Comparison of ENCODE assay signal across 17 cellular contexts in the genomic region with DNA sequence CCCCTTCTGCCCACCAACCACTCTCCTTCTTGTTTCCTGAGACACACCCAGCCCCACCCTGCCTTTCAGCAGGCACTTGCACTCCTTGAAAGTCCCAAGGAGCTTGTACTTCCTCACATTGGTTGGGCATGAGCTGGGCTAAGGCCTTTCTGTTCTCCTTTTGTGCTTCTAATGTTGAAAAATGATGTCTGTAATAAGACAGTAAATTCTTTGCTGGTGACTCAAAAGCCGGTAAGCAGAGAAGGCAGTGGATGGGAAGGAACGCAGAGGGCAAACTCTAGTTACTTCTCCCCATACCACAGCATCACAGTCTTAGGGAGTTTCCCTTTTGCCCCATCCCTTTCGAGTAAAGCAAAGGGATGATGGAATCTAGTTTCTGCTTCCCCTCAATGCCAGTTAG.
A peak's percentile ranks its signal among the peaks of the same experiment; 100 is the strongest.
DNase-seq lines count a peak whose midpoint lies in the region; ATAC-seq and TF ChIP-seq lines count a peak whose summit lies in the region.
"Had no signal": no experiment of that assay in that cellular context is flagged by ENCODE, and none has a peak within 500 bp of the region (broad histone marks: within the 10 kb centered on the region; RNA-seq: fewer than 3 reads in every experiment).

No MANE protein-coding gene starts in this region.

- H2BK5ac ChIP-seq in mesenchymal stem cell (ENCODE audit: low read depth, low read length, poor library complexity, severe bottlenecking): no peak overlapping the region

- no peak overlapping the region for H3K27ac Mint-ChIP-seq in central memory CD8-positive, alpha-beta T cell (ENCODE audit: low read depth)
- H3K27ac Mint-ChIP-seq: activated B cell treated with CpG ODN at 0.5 μM for 24 hours; activated naive CD8-positive, alpha-beta T cell treated with anti-CD3 and anti-CD28 coated beads, Interleukin-2, amount 50 U/mL, for 24 hours had no signal

- no peak overlapping the region for H2BK120ac ChIP-seq in mesenchymal stem cell (ENCODE audit: low read depth, low read length)

- no peak overlapping the region for H2AFZ ChIP-seq in mesenchymal stem cell (ENCODE audit: low read depth, low read length)

- H3K4ac ChIP-seq in mesenchymal stem cell (ENCODE audit: low read depth in 1 of 2, low read length in 2 of 2): no peak overlapping the region

- no peaks in the 10 kb centered on the region for H3K9me3 Mint-ChIP-seq in central memory CD8-positive, alpha-beta T cell
- H3K9me3 Mint-ChIP-seq: activated B cell treated with CpG ODN at 0.5 μM for 24 hours; activated naive CD8-positive, alpha-beta T cell treated with anti-CD3 and anti-CD28 coated beads, Interleukin-2, amount 50 U/mL, for 24 hours had no signal

- H3K4me2 ChIP-seq in mesenchymal stem cell (ENCODE audit: low read length, poor library complexity, severe bottlenecking): no peak overlapping the region

- intact Hi-C loops in adrenal gland (cut with DNase I): no loop called here

- H3K27me3 ChIP-seq in mesenchymal stem cell (ENCODE audit: control insufficient read depth in 1 of 2, insufficient read depth in 1 of 2, low read length in 2 of 2): peaks cover 0 to 26% of the 10 kb centered on the region in 2 experiments
- no peaks in the 10 kb centered on the region for H3K27me3 ChIP-seq in adrenal gland
- H3K27me3 ChIP-seq: testis had no signal

- no peak overlapping the region for H2BK12ac ChIP-seq in mesenchymal stem cell (ENCODE audit: low read length in 2 of 2)

- no peak for TF ChIP-seq POLR2A in adrenal gland (IDR thresholded peaks at IDR 0.05)

- no peak overlapping the region for H3K4me3 ChIP-seq in AG04449 (ENCODE audit: low read depth, low read length)
- no peak overlapping the region for H3K4me3 ChIP-seq in mesenchymal stem cell (ENCODE audit: insufficient read depth in 1 of 2, low read depth in 1 of 2, low read length in 2 of 2)
- H3K4me3 ChIP-seq in adrenal gland: no peak overlapping the region
- H3K4me3 ChIP-seq: SK-N-MC, testis had no signal

- TF ChIP-seq CTCF in AG04449 (IDR thresholded peaks at IDR 0.05; ENCODE audit: insufficient read depth, low read length, missing control alignments): no peak
- TF ChIP-seq CTCF in adrenal gland (IDR thresholded peaks at IDR 0.05): no peak

- no peak overlapping the region for H2AK5ac ChIP-seq in mesenchymal stem cell (ENCODE audit: low read length, severe bottlenecking)

- 46% methylated on average over 2 of the region's 3 CpGs for WGBS in mesenchymal stem cell
- 52 to 64% (median 55%) methylated on average over 3 of the region's 3 CpGs for WGBS in adrenal gland, 4 donors

- H3K4me1 ChIP-seq in mesenchymal stem cell (ENCODE audit: control insufficient read depth, insufficient read depth, low read depth, low read length) (peaks cover 7% of the 10 kb centered on the region), adrenal gland (replicated peaks in 1 of 2) (no peaks in the 10 kb centered on the region)

- CTCF ChIA-PET in AG04449 (lab: Yijun Ruan, JAX): no interaction called here

- H3K36me3 ChIP-seq in mesenchymal stem cell (ENCODE audit: control insufficient read depth in 1 of 2, insufficient read depth in 2 of 2, low read depth in 1 of 2, low read length in 2 of 2) (no peaks in the 10 kb centered on the region), adrenal gland (replicated peaks in 1 of 2) (no peaks in the 10 kb centered on the region)

- no peaks in the 10 kb centered on the region for H3K9me3 ChIP-seq in mesenchymal stem cell (ENCODE audit: control insufficient read depth, low read length)
- H3K9me3 ChIP-seq in adrenal gland (replicated peaks in 1 of 3): no peaks in the 10 kb centered on the region
- H3K9me3 ChIP-seq: testis had no signal

- no peaks in the 10 kb centered on the region for H3K36me3 Mint-ChIP-seq in central memory CD8-positive, alpha-beta T cell (ENCODE audit: insufficient read depth)

- H3K27me3 Mint-ChIP-seq in central memory CD8-positive, alpha-beta T cell: peaks cover 63% of the 10 kb centered on the region

- H3K9ac ChIP-seq in mesenchymal stem cell (ENCODE audit: low read length): no peak overlapping the region

- H3K14ac ChIP-seq in mesenchymal stem cell (ENCODE audit: low read length in 2 of 2): peak overlapping the region in 1 of 2 experiments; percentile 87

- POLR2A ChIA-PET in AG04449 (lab: Yijun Ruan, JAX): no interaction called here

- no peak overlapping the region for H3K23ac ChIP-seq in mesenchymal stem cell (ENCODE audit: low read length in 2 of 2)

- H4K8ac ChIP-seq in mesenchymal stem cell (ENCODE audit: low read length): no peak overlapping the region

- H3K4me1 Mint-ChIP-seq in central memory CD8-positive, alpha-beta T cell: no peaks in the 10 kb centered on the region
- H3K4me1 Mint-ChIP-seq: activated B cell treated with CpG ODN at 0.5 μM for 24 hours had no signal

- no peak overlapping the region for H3K4me3 Mint-ChIP-seq in central memory CD8-positive, alpha-beta T cell
- H3K4me3 Mint-ChIP-seq: activated B cell treated with CpG ODN at 0.5 μM for 24 hours; activated naive CD8-positive, alpha-beta T cell treated with anti-CD3 and anti-CD28 coated beads, Interleukin-2, amount 50 U/mL, for 24 hours had no signal

- no peak overlapping the region for H4K91ac ChIP-seq in mesenchymal stem cell (ENCODE audit: low read length)

- no peak overlapping the region for H3K18ac ChIP-seq in mesenchymal stem cell (ENCODE audit: low read depth in 1 of 2, low read length in 2 of 2)

- ATAC-seq in central memory CD8-positive, alpha-beta T cell (replicated peaks; ENCODE audit: extremely low read depth, poor library complexity, severe bottlenecking): peak; percentile 44
- ATAC-seq in GM21447 (IDR thresholded peaks at IDR 0.05; ENCODE audit: unreplicated experiment): no peak
- ATAC-seq: activated naive CD8-positive, alpha-beta T cell treated with anti-CD3 and anti-CD28 coated beads, Interleukin-2, amount 50 U/mL, for 24 hours; left ventricle myocardium superior had no signal

- no peaks in the 10 kb centered on the region for H3K79me1 ChIP-seq in mesenchymal stem cell (replicated peaks; ENCODE audit: low read length, poor library complexity, severe bottlenecking)

- no peak overlapping the region for H2BK15ac ChIP-seq in mesenchymal stem cell (ENCODE audit: low read depth, poor library complexity, severe bottlenecking)

- H3K27ac ChIP-seq in mesenchymal stem cell (ENCODE audit: low read length, poor library complexity, severe bottlenecking) (no peak overlapping the region), adrenal gland (no peak overlapping the region)
- H3K27ac ChIP-seq: SK-N-MC, testis had no signal

- DNase-seq in AG04449 (ENCODE audit: low read depth, low spot score) (peak; percentile 21), M059J (ENCODE audit: low read depth) (peak; percentile 88), mesenchymal stem cell (peak; percentile 45), adrenal gland (no peak), middle frontal gyrus (ENCODE audit: extremely low spot score, low spot score) (no peak), 8988T (no peak)
- DNase-seq in central memory CD8-positive, alpha-beta T cell (ENCODE audit: low spot score in 2 of 2): no peak
- DNase-seq: activated B cell treated with CpG ODN at 0.5 μM for 24 hours; activated CD8-positive, alpha-beta memory T cell treated with anti-CD3 and anti-CD28 coated beads, Interleukin-2, amount 50 U/mL, for 48 hours; activated naive CD8-positive, alpha-beta T cell treated with anti-CD3 and anti-CD28 coated beads, Interleukin-2, amount 50 U/mL, for 24 hours; DMS153; Karpas-422; left ventricle myocardium superior; NCI-H2081; testis had no signal

Comparison
In these comparisons a context has a peak if more than half of its experiments do, and no peak if none do; other contexts are left out.
1. DNase-seq: peak in AG04449 (single experiment), M059J (single experiment) and mesenchymal stem cell (single experiment); none in central memory CD8-positive, alpha-beta T cell (0 of 2), adrenal gland (0 of 7), middle frontal gyrus (single experiment) and 8988T (single experiment).